3 cellular contexts compared by ENCODE assay signal in the genomic region with DNA sequence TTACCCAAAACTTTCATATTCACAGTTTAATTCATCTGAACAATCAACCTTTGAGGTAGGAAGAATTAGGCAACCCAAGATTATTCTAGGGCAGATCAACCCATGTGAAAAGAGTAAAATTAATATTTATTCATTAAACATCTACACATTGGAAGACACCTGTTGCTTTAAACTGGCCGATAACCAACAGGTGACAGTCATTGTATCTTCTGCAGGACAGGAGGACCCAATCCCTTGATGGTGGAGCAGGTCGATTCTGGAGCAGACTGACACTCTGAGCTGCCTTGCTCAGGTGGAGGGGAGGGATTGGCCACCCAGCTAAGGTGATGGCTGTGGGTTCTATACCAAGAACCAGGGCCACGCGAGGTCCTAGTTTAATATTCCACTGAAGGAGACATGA.
"Had no signal": no experiment of that assay in that cellular context is flagged by ENCODE, and none has a peak within 500 bp of the region (broad histone marks: within the 10 kb centered on the region; RNA-seq: fewer than 3 reads in every experiment).

No MANE protein-coding gene starts in this region.

- H3K4me3 ChIP-seq: GM12878 had no signal

- ATAC-seq: GM12878 had no signal

- DNase-seq: GDM1, GF-D8 had no signal
